Comparison of ENCODE assay signal across 9 cellular contexts in the genomic region with DNA sequence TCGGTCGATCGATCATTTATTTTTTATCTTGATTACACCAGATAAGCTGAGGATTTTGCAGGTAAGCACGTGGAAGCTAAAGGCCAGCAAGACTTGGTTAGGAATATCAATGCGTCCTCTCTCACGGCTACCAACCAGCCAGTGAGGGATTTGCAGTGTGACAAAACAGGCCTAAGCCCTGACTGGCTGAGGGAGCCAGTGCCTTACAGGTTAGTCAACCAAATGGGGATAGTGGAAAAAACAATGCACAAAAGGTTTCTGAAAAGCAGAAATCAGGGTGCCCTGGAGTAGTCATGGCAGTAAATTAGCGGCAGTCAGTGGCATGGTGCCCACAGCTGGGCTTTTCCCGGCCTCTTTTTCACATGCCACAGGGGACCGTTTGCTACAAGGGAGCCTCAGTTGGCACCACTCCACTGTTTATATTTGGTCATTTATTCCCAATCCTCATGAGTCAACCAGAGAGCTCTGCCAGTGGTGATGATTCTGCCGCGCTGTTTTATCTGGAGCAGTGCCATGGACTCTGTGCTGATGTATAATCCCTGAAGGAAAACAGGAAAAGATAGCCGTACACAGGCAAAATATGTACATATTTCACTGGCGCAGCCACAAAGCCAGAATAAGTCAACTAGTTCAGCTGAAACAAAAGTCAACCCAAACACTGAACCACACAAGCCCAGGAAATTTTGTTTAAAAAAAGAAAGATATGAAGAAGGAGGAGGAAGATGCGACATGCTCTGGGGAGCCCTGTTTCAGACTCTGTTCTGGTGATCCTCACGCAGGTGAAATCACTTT.
DNase-seq lines count a peak whose midpoint lies in the region; FAIRE-seq and TF ChIP-seq lines count a peak whose summit lies in the region.
"Had no signal": no experiment of that assay in that cellular context is flagged by ENCODE, and none has a peak within 500 bp of the region (broad histone marks: within the 10 kb centered on the region; RNA-seq: fewer than 3 reads in every experiment).

No MANE protein-coding gene starts in this region.

- H3K18ac ChIP-seq in mesendoderm (ENCODE audit: low read length): no peak overlapping the region

- no peak overlapping the region for H3K9ac ChIP-seq in mesendoderm (ENCODE audit: low read length)

- no peak overlapping the region for H3K56ac ChIP-seq in mesendoderm (ENCODE audit: low read length)

- H3K9me3 ChIP-seq in vagina: no peaks in the 10 kb centered on the region

- H3K27me3 ChIP-seq in mesendoderm (ENCODE audit: insufficient read depth, low read length, poor library complexity) (no peaks in the 10 kb centered on the region), vagina (no peaks in the 10 kb centered on the region)

- no peaks in the 10 kb centered on the region for H3K79me2 ChIP-seq in mesendoderm (ENCODE audit: control insufficient read depth, insufficient read depth, low read length)

- H2BK15ac ChIP-seq in mesendoderm (replicated peaks; ENCODE audit: low read depth): no peak overlapping the region

- no peak overlapping the region for H3K27ac ChIP-seq in mesendoderm (ENCODE audit: low read depth, low read length)
- peak overlapping the region; percentile 74 for H3K27ac ChIP-seq in vagina

- no peak overlapping the region for H2BK5ac ChIP-seq in mesendoderm (ENCODE audit: low read length)

- H2BK120ac ChIP-seq in mesendoderm (ENCODE audit: low read depth, low read length): no peak overlapping the region

- H4K8ac ChIP-seq in mesendoderm (ENCODE audit: low read depth, low read length): no peak overlapping the region

- DNase-seq in COLO829 (ENCODE audit: low spot score): peak; percentile 89
- DNase-seq in NCI-H2171 (lab: John Stamatoyannopoulos, UW): peak; percentile 64
- peak; percentile 98 to 99 for DNase-seq in dermis microvascular lymphatic vessel endothelial cell (ENCODE audit: low read depth in 2 of 2)
- no peak for DNase-seq in mesendoderm
- DNase-seq in vagina (ENCODE audit: extremely low spot score in 2 of 2): peak in 1 of 2 donors; percentile 91
- no peak for DNase-seq in GM12892 (ENCODE audit: insufficient read length)
- DNase-seq in erythroblast (lab: John Stamatoyannopoulos, UW): no peak
- no peak for DNase-seq in KG1 (lab: John Stamatoyannopoulos, UW)

- no CpG with 5 or more reads among the region's 15 CpGs for WGBS in mesendoderm (ENCODE audit: extremely low coverage, insufficient coverage, low lambda C conversion rate)

- TF ChIP-seq POLR2A in vagina (IDR thresholded peaks at IDR 0.05): no peak
- no peak for TF ChIP-seq POLR2A in GM12892 (IDR thresholded peaks at IDR 0.05; ENCODE audit: low read depth, low read length)
- TF ChIP-seq POLR2A in erythroblast (IDR thresholded peaks at IDR 0.05; ENCODE audit: low read length): no peak

- H3K4me1 ChIP-seq in mesendoderm (ENCODE audit: control insufficient read depth, low read depth, low read length): peaks cover 3% of the 10 kb centered on the region
- H3K4me1 ChIP-seq in vagina: peaks cover 42% of the 10 kb centered on the region

- no peak for TF ChIP-seq CTCF in vagina (IDR thresholded peaks at IDR 0.05)

- intact Hi-C loops in vagina (cut with DNase I): no loop called here

- H3K4ac ChIP-seq in mesendoderm (ENCODE audit: low read depth, low read length): no peak overlapping the region

- no peak overlapping the region for H4K5ac ChIP-seq in mesendoderm (ENCODE audit: low read length)

- H3K4me3 ChIP-seq in mesendoderm (ENCODE audit: low read length) (no peak overlapping the region), vagina (no peak overlapping the region)

- no peaks in the 10 kb centered on the region for H3K79me1 ChIP-seq in mesendoderm (ENCODE audit: low read length)

- no peaks in the 10 kb centered on the region for H3K36me3 ChIP-seq in mesendoderm (ENCODE audit: control insufficient read depth, insufficient read depth, low read length)
- H3K36me3 ChIP-seq in vagina: no peaks in the 10 kb centered on the region

- no peak overlapping the region for H2AK5ac ChIP-seq in mesendoderm (ENCODE audit: low read length)

- H3K4me2 ChIP-seq in mesendoderm (ENCODE audit: low read length): no peak overlapping the region

- peak overlapping the region; percentile 18 for H3K23ac ChIP-seq in mesendoderm (ENCODE audit: low read length)

- no peak for FAIRE-seq in GM12892 (lab: Jason Lieb, UNC)
- FAIRE-seq: GM18507 had no signal

Comparison
In these comparisons a context has a peak if more than half of its experiments do, and no peak if none do; other contexts are left out.
1. DNase-seq: peak in COLO829 (single experiment), NCI-H2171 (single experiment) and dermis microvascular lymphatic vessel endothelial cell (2 of 2); none in mesendoderm (single experiment), GM12892 (single experiment), erythroblast (0 of 2) and KG1 (single experiment).